ENCODE assay signal across 13 cellular contexts in the genomic region with DNA sequence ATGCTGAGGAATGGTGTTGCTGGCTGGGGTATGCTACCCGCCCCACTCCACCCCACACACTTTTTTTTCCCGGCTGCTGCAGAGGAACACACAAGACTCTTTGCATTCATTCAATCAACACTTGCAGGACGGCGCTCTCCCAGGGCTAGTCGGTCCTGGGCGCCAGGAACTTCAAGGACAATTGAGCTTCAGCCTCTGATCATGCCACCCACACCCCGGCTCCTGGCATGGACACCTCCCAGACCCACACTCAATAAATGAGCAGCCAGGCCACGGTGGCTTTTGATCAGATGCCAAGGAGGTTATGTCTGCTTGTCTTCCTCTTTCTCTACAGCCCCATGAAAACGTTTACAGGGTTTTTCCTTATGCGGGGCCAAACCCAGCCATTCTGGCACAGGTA. TPM values are rescaled to one million over a fixed set of nuclear protein-coding genes. Genes with fewer than 3 reads are reported as not detected.
DNase-seq lines count a peak whose midpoint lies in the region; ATAC-seq, FAIRE-seq and TF ChIP-seq lines count a peak whose summit lies in the region.
"Had no signal": no experiment of that assay in that cellular context is flagged by ENCODE, and none has a peak within 500 bp of the region (broad histone marks: within the 10 kb centered on the region; RNA-seq: fewer than 3 reads in every experiment).

No MANE protein-coding gene starts in this region.

- H3K9me3 Mint-ChIP-seq in effector memory CD8-positive, alpha-beta T cell: no peaks in the 10 kb centered on the region
- H3K9me3 Mint-ChIP-seq in nephron progenitor cell: no peaks in the 10 kb centered on the region
- H3K9me3 Mint-ChIP-seq: activated T-cell treated with anti-CD3 and anti-CD28 coated beads, Interleukin-2, amount 50 U/mL, for 4 hours had no signal

- no peaks in the 10 kb centered on the region for H3K27me3 Mint-ChIP-seq in effector memory CD8-positive, alpha-beta T cell
- peaks cover 4% of the 10 kb centered on the region for H3K27me3 Mint-ChIP-seq in nephron progenitor cell (ENCODE audit: low read depth, poor library complexity)

- H3K27ac Mint-ChIP-seq in effector memory CD8-positive, alpha-beta T cell: peak overlapping the region; percentile 84 to 89
- peak overlapping the region; percentile 8 for H3K27ac Mint-ChIP-seq in nephron progenitor cell

- peaks cover 40% of the 10 kb centered on the region for H3K4me1 ChIP-seq in HUES64 (ENCODE audit: insufficient read depth, low read length)
- no peaks in the 10 kb centered on the region for H3K4me1 ChIP-seq in effector memory CD4-positive, alpha-beta T cell (ENCODE audit: control insufficient read depth, insufficient read depth, low read length, poor library complexity, severe bottlenecking)

- no peaks in the 10 kb centered on the region for H3K9me3 ChIP-seq in HUES64 (ENCODE audit: insufficient read depth, low read depth, low read length)
- H3K9me3 ChIP-seq in effector memory CD4-positive, alpha-beta T cell (ENCODE audit: control insufficient read depth, low read length): no peaks in the 10 kb centered on the region

- no peak overlapping the region for H3K4me3 Mint-ChIP-seq in effector memory CD8-positive, alpha-beta T cell
- no peak overlapping the region for H3K4me3 Mint-ChIP-seq in nephron progenitor cell
- H3K4me3 Mint-ChIP-seq: activated T-cell treated with anti-CD3 and anti-CD28 coated beads, Interleukin-2, amount 50 U/mL, for 4 hours had no signal

- no peak for ATAC-seq in effector memory CD8-positive, alpha-beta T cell (replicated peaks)
- ATAC-seq: activated T-cell treated with anti-CD3 and anti-CD28 coated beads, Interleukin-2, amount 50 U/mL, for 4 hours had no signal

- H3K36me3 Mint-ChIP-seq in effector memory CD8-positive, alpha-beta T cell (ENCODE audit: insufficient read depth): peaks cover 17% of the 10 kb centered on the region
- H3K36me3 Mint-ChIP-seq in nephron progenitor cell (ENCODE audit: low read depth): no peaks in the 10 kb centered on the region

- no peak overlapping the region for H3K4me3 ChIP-seq in HUES64 (ENCODE audit: low read length)
- H3K4me3 ChIP-seq in effector memory CD4-positive, alpha-beta T cell (ENCODE audit: insufficient read depth, low read depth, low read length, poor library complexity, severe bottlenecking): no peak overlapping the region

- WGBS in HUES64: 77% methylated on average over 10 of the region's 10 CpGs

- no peak for TF ChIP-seq CTCF in nephron progenitor cell (IDR thresholded peaks at IDR 0.05)

- H3K27me3 ChIP-seq in HUES64 (ENCODE audit: insufficient read depth, low read length): no peaks in the 10 kb centered on the region
- H3K27me3 ChIP-seq in effector memory CD4-positive, alpha-beta T cell (replicated peaks; ENCODE audit: control insufficient read depth, insufficient read depth, low read length, poor library complexity, severe bottlenecking): no peaks in the 10 kb centered on the region

- FAIRE-seq in frontal cortex (lab: Jason Lieb, UNC): no peak

- H3K9ac ChIP-seq in HUES64 (ENCODE audit: low read depth, low read length): no peak overlapping the region

- H3K27ac ChIP-seq in HUES64 (ENCODE audit: low read depth, low read length): peak overlapping the region; percentile 34; the same call in 1 of the 2 replicates
- H3K27ac ChIP-seq in effector memory CD4-positive, alpha-beta T cell (ENCODE audit: insufficient read depth, low read length, poor library complexity, severe bottlenecking): no peak overlapping the region

- DNase-seq in Ammon's horn (ENCODE audit: low spot score): peak; percentile 48
- no peak for DNase-seq in effector memory CD8-positive, alpha-beta T cell
- no peak for DNase-seq in nephron progenitor cell
- DNase-seq in effector memory CD4-positive, alpha-beta T cell: no peak
- no peak for DNase-seq in frontal cortex (ENCODE audit: low spot score in 2 of 2)
- no peak for DNase-seq in GM19240 (ENCODE audit: insufficient read length, low spot score)
- DNase-seq in HT-29 (ENCODE audit: low spot score): no peak
- DNase-seq: activated T-cell treated with anti-CD3 and anti-CD28 coated beads, Interleukin-2, amount 50 U/mL, for 4 hours; GDM1; MM.1S; stimulated activated CD8-positive, alpha-beta memory T cell treated with anti-CD3 and anti-CD28 coated beads, Interleukin-4, amount 100 ng/mL, for 48 hours had no signal

- H3K36me3 ChIP-seq in HUES64 (ENCODE audit: insufficient read depth, low read length): peaks cover 14% of the 10 kb centered on the region; the same call in 1 of the 2 replicates
- H3K36me3 ChIP-seq in effector memory CD4-positive, alpha-beta T cell (ENCODE audit: control insufficient read depth, insufficient read depth, low read length): no peaks in the 10 kb centered on the region

- H3K4me1 Mint-ChIP-seq in effector memory CD8-positive, alpha-beta T cell (ENCODE audit: low read depth in 2 of 2): peaks cover 69 to 89% of the 10 kb centered on the region in 2 donors
- H3K4me1 Mint-ChIP-seq in nephron progenitor cell: peaks cover 37% of the 10 kb centered on the region

RNA-seq across cellular contexts. Expression of gene TPST2, which starts 19.8 kb away (rescaled TPM):
- polyA plus RNA-seq in HUES64 (2013, experiment 1 of 2): 34.5 TPM
- polyA plus RNA-seq in HUES64 (2013, experiment 2 of 2): 35.2 TPM
- total RNA-seq in frontal cortex: 6.1 TPM
- total RNA-seq in HT-29 (2014; rRNA removed; shearing (Covaris generic)): 13.4 and 24.2 TPM in 2 replicates

RNA-seq across cellular contexts. Expression of gene CRYBB1, which starts 47.7 kb away (rescaled TPM):
- 4.6 TPM for polyA plus RNA-seq in HUES64 (2013, experiment 1 of 2)
- 3.0 TPM for polyA plus RNA-seq in HUES64 (2013, experiment 2 of 2)
- total RNA-seq in frontal cortex: 2.0 TPM
- not detected in 2 replicates for total RNA-seq in HT-29 (2014; rRNA removed; shearing (Covaris generic))
- total RNA-seq: activated T-cell treated with anti-CD3 and anti-CD28 coated beads, Interleukin-2, amount 50 U/mL, for 4 hours had no signal
- polyA plus RNA-seq: BJ had no signal

RNA-seq across cellular contexts. Expression of gene CRYBA4, which starts 51.6 kb away (rescaled TPM):
- 1.3 TPM for polyA plus RNA-seq in HUES64 (2013, experiment 1 of 2)
- 0.95 TPM for polyA plus RNA-seq in HUES64 (2013, experiment 2 of 2)
- total RNA-seq in frontal cortex: not detected
- not detected in 2 replicates for total RNA-seq in HT-29 (2014; rRNA removed; shearing (Covaris generic))
- total RNA-seq: activated T-cell treated with anti-CD3 and anti-CD28 coated beads, Interleukin-2, amount 50 U/mL, for 4 hours had no signal
- polyA plus RNA-seq: BJ had no signal

RNA-seq across cellular contexts. Expression of gene TFIP11, which starts 57.9 kb away (rescaled TPM):
- 17.7 TPM for polyA plus RNA-seq in HUES64 (2013, experiment 1 of 2)
- 17.1 TPM for polyA plus RNA-seq in HUES64 (2013, experiment 2 of 2)
- 45.7 TPM for total RNA-seq in frontal cortex
- 17.9 and 19.4 TPM in 2 replicates for total RNA-seq in HT-29 (2014; rRNA removed; shearing (Covaris generic))
